8 cellular contexts compared by ENCODE assay signal in the genomic region with DNA sequence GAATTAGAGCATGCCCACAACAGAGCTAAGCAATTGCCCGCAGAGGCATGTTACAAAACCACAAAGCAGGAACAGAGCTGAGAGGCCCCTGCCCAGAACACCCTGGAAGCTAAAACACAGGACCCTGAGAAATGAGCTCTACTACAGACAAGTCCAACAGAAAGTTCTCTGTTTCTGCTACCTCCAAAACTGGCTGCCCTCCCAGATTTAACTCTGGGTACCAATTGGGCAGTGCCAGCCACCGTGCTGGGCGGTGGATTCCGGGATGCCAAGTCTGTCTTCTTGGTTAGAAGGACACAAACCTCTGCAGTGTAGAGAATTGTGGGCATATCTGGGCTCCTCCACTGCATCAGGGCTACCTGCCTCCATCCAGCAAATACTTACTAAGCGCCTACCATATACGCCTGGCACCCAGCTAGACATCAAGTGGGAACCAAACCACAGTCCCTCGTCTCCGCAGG. TPM values are rescaled to one million over a fixed set of nuclear protein-coding genes. Genes with fewer than 3 reads are reported as not detected.
DNase-seq lines count a peak whose midpoint lies in the region; ATAC-seq and TF ChIP-seq lines count a peak whose summit lies in the region.

No MANE protein-coding gene starts in this region.

- CTCF ChIA-PET in CD4-positive, alpha-beta T cell (lab: Charles Lee), result interaction anchor here (1.1 to 1.3 kb wide), 2 partner anchors 45 to 57 kb away, joined by 3 to 6 read pairs; no protein-coding TSS in a partner anchor

- intact Hi-C loops in CD4-positive, alpha-beta T cell (cut with DNase I, micrococcal nuclease), result loop anchor here (5.0 kb wide), 2 partner anchors 43 to 133 kb away; no protein-coding TSS in a partner anchor

- H3K9me3 ChIP-seq in CD4-positive, alpha-beta T cell (ENCODE audit: control insufficient read depth, low read length), result no peaks in the 10 kb centered on the region

- ATAC-seq in CD4-positive, alpha-beta T cell (ENCODE audit: poor library complexity), result no peak
- peak in 1 of 2 donors; percentile 8 for ATAC-seq in naive thymus-derived CD8-positive, alpha-beta T cell
- no peak for ATAC-seq in GM21619 (IDR thresholded peaks at IDR 0.05; ENCODE audit: unreplicated experiment)
- no peak for ATAC-seq in GM21717 (IDR thresholded peaks at IDR 0.05; ENCODE audit: unreplicated experiment)

- H3K36me3 Mint-ChIP-seq in CD4-positive, alpha-beta T cell (ENCODE audit: low read depth), result no peaks in the 10 kb centered on the region
- H3K36me3 Mint-ChIP-seq in naive thymus-derived CD8-positive, alpha-beta T cell, result no peaks in the 10 kb centered on the region

- H3K27ac ChIP-seq in CD4-positive, alpha-beta T cell (ENCODE audit: low read depth, low read length), result no peak overlapping the region
- peak overlapping the region; percentile 47 for H3K27ac ChIP-seq in cingulate gyrus (ENCODE audit: low read depth, low read length)

- peaks cover 14% of the 10 kb centered on the region for H3K4me1 Mint-ChIP-seq in CD4-positive, alpha-beta T cell (ENCODE audit: low read depth)
- H3K4me1 Mint-ChIP-seq in naive thymus-derived CD8-positive, alpha-beta T cell, result peaks cover 6 to 19% (median 16%) of the 10 kb centered on the region in 4 donors

- no peaks in the 10 kb centered on the region for H3K27me3 ChIP-seq in CD4-positive, alpha-beta T cell (ENCODE audit: control insufficient read depth, insufficient read depth, low read length)

- POLR2A ChIA-PET in CD4-positive, alpha-beta T cell (lab: Charles Lee), result interaction anchor here (2.7 kb wide), 1 partner anchor 56 kb away, joined by 8 read pairs; the partner anchor contains the start of gene DYNC1LI2
- POLR2A ChIA-PET in naive thymus-derived CD8-positive, alpha-beta T cell (lab: Charles Lee), result interaction anchor here (0.8 to 1.1 kb wide), 3 partner anchors 10 to 91 kb away, joined by 3 read pairs; partner anchors contain the start of genes CMTM3 and DYNC1LI2

- peak overlapping the region; percentile 63 for H3K27ac Mint-ChIP-seq in CD4-positive, alpha-beta T cell
- H3K27ac Mint-ChIP-seq in naive thymus-derived CD8-positive, alpha-beta T cell, result peak overlapping the region in 8 of 10 donors; percentile 34 to 87 (median 74)

- TF ChIP-seq CTCF in CD4-positive, alpha-beta T cell (IDR thresholded peaks at IDR 0.05), result no peak

- H3K9me3 Mint-ChIP-seq in CD4-positive, alpha-beta T cell, result no peaks in the 10 kb centered on the region
- H3K9me3 Mint-ChIP-seq in naive thymus-derived CD8-positive, alpha-beta T cell, result no peaks in the 10 kb centered on the region

- DNase-seq in CD4-positive, alpha-beta T cell, result no peak
- DNase-seq in NCI-H69 (lab: John Stamatoyannopoulos, UW) (peak; percentile 22), SW 1271 (lab: John Stamatoyannopoulos, UW) (no peak)
- DNase-seq in naive thymus-derived CD8-positive, alpha-beta T cell, result peak in 5 of 10 donors; percentile 10 to 25 (median 24)
- no peak for DNase-seq in activated effector memory CD4-positive, alpha-beta T cell treated with Interleukin-2 at 50 U/mL for 16 hours

- H3K4me3 Mint-ChIP-seq in CD4-positive, alpha-beta T cell, result peak overlapping the region; percentile 90
- H3K4me3 Mint-ChIP-seq in naive thymus-derived CD8-positive, alpha-beta T cell, result peak overlapping the region; percentile 77 to 90 (median 82)

- H3K27me3 Mint-ChIP-seq in CD4-positive, alpha-beta T cell, result peaks cover 4% of the 10 kb centered on the region
- H3K27me3 Mint-ChIP-seq in naive thymus-derived CD8-positive, alpha-beta T cell, result peaks cover 0 to 9% (median 0%) of the 10 kb centered on the region in 5 donors

RNA-seq across cellular contexts. Expression of gene CMTM4, which starts 1.0 kb away (rescaled TPM):
- total RNA-seq in CD4-positive, alpha-beta T cell, result 1 to 10 TPM; 1.1 to 1.6 TPM
- 1 to 10 TPM; 2.0 to 3.1 TPM for total RNA-seq in naive thymus-derived CD8-positive, alpha-beta T cell
- under 1 TPM in 2 of 3 donors, not detected in 1; 0.15 to 0.26 TPM for polyA plus RNA-seq in naive thymus-derived CD8-positive, alpha-beta T cell

RNA-seq across cellular contexts. Expression of gene DYNC1LI2, which starts 55.9 kb away (rescaled TPM):
- total RNA-seq in CD4-positive, alpha-beta T cell, result 10 to 100 TPM; 81.8 to 82.4 TPM
- 10 to 100 TPM; 89.2 to 95.2 TPM for total RNA-seq in naive thymus-derived CD8-positive, alpha-beta T cell
- 10 to 100 TPM; 25.7 to 37.3 (median 27.3) TPM for polyA plus RNA-seq in naive thymus-derived CD8-positive, alpha-beta T cell
